1 cellular context compared by ENCODE assay signal in genomic region chr3:133661454-133662255, GRCh38.
TF ChIP-seq lines count a peak whose summit lies in the region.

TSS of gene TOPBP1 (minus strand) at chr3:133661941. CDS start at chr3:133661127, 814 bp downstream.

TF ChIP-seq in HepG2, 621 proteins besides CTCF, POLR2A, EP300 and RAD21 (continued from another document and continues in another):
- TF ChIP-seq HBP1 (CRISPR knock-in tag; IDR thresholded peaks at IDR 0.05; ENCODE audit: low read depth) (peak; percentile 86), GTF2F1 (IDR thresholded peaks at IDR 0.05; ENCODE audit: low read length) (no peak), ATF3 (CRISPR knock-in tag; IDR thresholded peaks at IDR 0.05) (peak; percentile 71), ZBTB3 (CRISPR knock-in tag; IDR thresholded peaks at IDR 0.05; ENCODE audit: borderline replicate concordance, low read depth) (no peak), ATF4 (CRISPR knock-in tag; IDR thresholded peaks at IDR 0.05) (peak in 1 of 2 experiments; percentile 77; a peak in 2 of 4 replicates), SOX5 (CRISPR knock-in tag; IDR thresholded peaks at IDR 0.05; ENCODE audit: borderline replicate concordance) (peak; percentile 35; the same call in 1 of the 2 replicates), ZNF414 (CRISPR knock-in tag; IDR thresholded peaks at IDR 0.05) (peak; percentile 50; the same call in 1 of the 2 replicates), PHF20 (CRISPR knock-in tag; IDR thresholded peaks at IDR 0.05) (peak; percentile 90), ARID2 (CRISPR knock-in tag; IDR thresholded peaks at IDR 0.05; ENCODE audit: borderline replicate concordance) (0 out of 2 replicates have a peak, but pooled peaks have one; percentile 19), EEA1 (CRISPR knock-in tag; IDR thresholded peaks at IDR 0.05; ENCODE audit: borderline replicate concordance) (no peak), ZNF563 (CRISPR knock-in tag; IDR thresholded peaks at IDR 0.05) (no peak), MYPOP (CRISPR knock-in tag; IDR thresholded peaks at IDR 0.05) (peak; percentile 65; the same call in 1 of the 2 replicates), ETV5 (CRISPR knock-in tag; IDR thresholded peaks at IDR 0.05; ENCODE audit: borderline replicate concordance) (peak; percentile 75), ZNF256 (CRISPR knock-in tag; conservative IDR thresholded peaks at IDR 0.05) (no peak), ZNF292 (CRISPR knock-in tag; IDR thresholded peaks at IDR 0.05; ENCODE audit: borderline replicate concordance, low read depth) (peak; percentile 42; the same call in 1 of the 2 replicates), TFAP4 (IDR thresholded peaks at IDR 0.05; ENCODE audit: borderline replicate concordance, low read depth) (peak; percentile 91), ZBTB2 (CRISPR knock-in tag; IDR thresholded peaks at IDR 0.05; ENCODE audit: low read depth) (peak; percentile 66), BCL6 (CRISPR knock-in tag; IDR thresholded peaks at IDR 0.05) (0 out of 2 replicates have a peak, but pooled peaks have one; percentile 5), FOXO4 (CRISPR knock-in tag; conservative IDR thresholded peaks at IDR 0.05) (0 out of 2 replicates have a peak, but pooled peaks have one; percentile 33), MTA1 (CRISPR knock-in tag; IDR thresholded peaks at IDR 0.05; ENCODE audit: borderline replicate concordance) (peak; percentile 74; the same call in 1 of the 2 replicates), ZNF234 (CRISPR knock-in tag; conservative IDR thresholded peaks at IDR 0.05) (no peak), ASH2L (IDR thresholded peaks at IDR 0.05; ENCODE audit: insufficient read length, low read depth, low read length) (peak; percentile 76), ZNF574 (CRISPR knock-in tag; IDR thresholded peaks at IDR 0.05) (peak; percentile 86), MYC (CRISPR knock-in tag; IDR thresholded peaks at IDR 0.05; ENCODE audit: borderline replicate concordance) (peak; percentile 54; the same call in 1 of the 2 replicates), BRD4 (CRISPR knock-in tag; IDR thresholded peaks at IDR 0.05) (0 out of 2 replicates have a peak, but pooled peaks have one; percentile 13), MED8 (CRISPR knock-in tag; IDR thresholded peaks at IDR 0.05; ENCODE audit: insufficient replicate concordance) (no peak), CCDC6 (CRISPR knock-in tag; IDR thresholded peaks at IDR 0.05) (peak; percentile 71), ZBTB39 (CRISPR knock-in tag; IDR thresholded peaks at IDR 0.05) (no peak), FOXK1 (CRISPR knock-in tag; IDR thresholded peaks at IDR 0.05; ENCODE audit: borderline replicate concordance, low read depth) (peak; percentile 49; the same call in 1 of the 2 replicates), REL (CRISPR knock-in tag; conservative IDR thresholded peaks at IDR 0.05) (0 out of 2 replicates have a peak, but pooled peaks have one; percentile 54), ZNF281 (CRISPR knock-in tag; IDR thresholded peaks at IDR 0.05; ENCODE audit: borderline replicate concordance) (peak; percentile 16; the same call in 1 of the 2 replicates), ZNF576 (CRISPR knock-in tag; IDR thresholded peaks at IDR 0.05) (no peak), TSC22D2 (CRISPR knock-in tag; IDR thresholded peaks at IDR 0.05; ENCODE audit: borderline replicate concordance) (no peak; the same call in 1 of the 2 replicates)
